In the genomic region with DNA sequence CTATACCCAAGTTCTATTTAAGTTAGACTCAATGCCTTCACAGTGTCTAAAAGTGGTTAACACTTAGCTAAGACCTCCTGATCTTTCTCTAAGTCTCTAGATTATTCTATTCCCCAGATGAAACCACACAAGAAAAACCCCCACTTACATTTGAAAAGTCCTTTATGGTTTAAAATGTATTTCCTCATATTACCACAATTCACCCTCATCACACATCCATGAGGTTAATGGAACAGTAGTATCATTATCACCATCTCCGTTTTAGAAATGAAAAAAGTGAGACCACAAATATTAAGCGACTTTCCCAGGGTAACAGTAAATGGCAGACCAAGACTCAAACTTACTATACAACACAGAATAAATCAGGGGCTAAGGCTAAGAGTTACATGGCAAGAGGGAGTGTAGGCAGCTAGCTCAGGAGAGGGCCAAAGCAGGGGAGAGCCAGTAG, we compare ENCODE assay signal across 1 cellular context.
A peak's percentile ranks its signal among the peaks of the same experiment; 100 is the strongest.
TF ChIP-seq lines count a peak whose summit lies in the region.

No MANE protein-coding gene starts in this region.

TF ChIP-seq in GM12878, 131 proteins besides CTCF, POLR2A, EP300 and RAD21 (continued from another document):
- TF ChIP-seq BMI1 (IDR thresholded peaks at IDR 0.05; ENCODE audit: borderline replicate concordance): peak; percentile 74; the same call in 1 of the 2 replicates
- no peak for TF ChIP-seq E2F8 (IDR thresholded peaks at IDR 0.05; ENCODE audit: low read depth, partially characterized antibody)
- TF ChIP-seq YY1 (IDR thresholded peaks at IDR 0.05; ENCODE audit: low read depth, low read length): no peak
- TF ChIP-seq IKZF2 (IDR thresholded peaks at IDR 0.05): peak; percentile 89 to 91; a peak in 3 of 4 replicates
- no peak for TF ChIP-seq RB1 (IDR thresholded peaks at IDR 0.05; ENCODE audit: borderline replicate concordance)
- no peak; the same call in 1 of the 2 replicates for TF ChIP-seq BACH1 (IDR thresholded peaks at IDR 0.05; ENCODE audit: borderline replicate concordance)
- peak; percentile 87 for TF ChIP-seq NBN (IDR thresholded peaks at IDR 0.05)
- TF ChIP-seq KDM1A (IDR thresholded peaks at IDR 0.05; ENCODE audit: borderline replicate concordance): no peak
- TF ChIP-seq TCF7 (IDR thresholded peaks at IDR 0.05; ENCODE audit: borderline replicate concordance): no peak
- TF ChIP-seq CHD2 (IDR thresholded peaks at IDR 0.05; ENCODE audit: borderline replicate concordance, low read depth, low read length): no peak
- peak; percentile 48; the same call in 1 of the 2 replicates for TF ChIP-seq ZNF217 (IDR thresholded peaks at IDR 0.05)
- TF ChIP-seq IRF4 (IDR thresholded peaks at IDR 0.05; ENCODE audit: low read depth, low read length): no peak
- no peak for TF ChIP-seq REST (IDR thresholded peaks at IDR 0.05; ENCODE audit: low read depth, low read length)
- TF ChIP-seq, protein P1, sequence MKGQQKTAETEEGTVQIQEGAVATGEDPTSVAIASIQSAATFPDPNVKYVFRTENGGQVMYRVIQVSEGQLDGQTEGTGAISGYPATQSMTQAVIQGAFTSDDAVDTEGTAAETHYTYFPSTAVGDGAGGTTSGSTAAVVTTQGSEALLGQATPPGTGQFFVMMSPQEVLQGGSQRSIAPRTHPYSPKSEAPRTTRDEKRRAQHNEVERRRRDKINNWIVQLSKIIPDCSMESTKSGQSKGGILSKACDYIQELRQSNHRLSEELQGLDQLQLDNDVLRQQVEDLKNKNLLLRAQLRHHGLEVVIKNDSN (IDR thresholded peaks at IDR 0.05; ENCODE audit: borderline replicate concordance, extremely low read length, insufficient read depth, low read depth, low read length): no peak
- TF ChIP-seq RUNX3 (IDR thresholded peaks at IDR 0.05; ENCODE audit: low read length): peak; percentile 85
- TF ChIP-seq, protein P2, sequence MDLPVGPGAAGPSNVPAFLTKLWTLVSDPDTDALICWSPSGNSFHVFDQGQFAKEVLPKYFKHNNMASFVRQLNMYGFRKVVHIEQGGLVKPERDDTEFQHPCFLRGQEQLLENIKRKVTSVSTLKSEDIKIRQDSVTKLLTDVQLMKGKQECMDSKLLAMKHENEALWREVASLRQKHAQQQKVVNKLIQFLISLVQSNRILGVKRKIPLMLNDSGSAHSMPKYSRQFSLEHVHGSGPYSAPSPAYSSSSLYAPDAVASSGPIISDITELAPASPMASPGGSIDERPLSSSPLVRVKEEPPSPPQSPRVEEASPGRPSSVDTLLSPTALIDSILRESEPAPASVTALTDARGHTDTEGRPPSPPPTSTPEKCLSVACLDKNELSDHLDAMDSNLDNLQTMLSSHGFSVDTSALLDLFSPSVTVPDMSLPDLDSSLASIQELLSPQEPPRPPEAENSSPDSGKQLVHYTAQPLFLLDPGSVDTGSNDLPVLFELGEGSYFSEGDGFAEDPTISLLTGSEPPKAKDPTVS (IDR thresholded peaks at IDR 0.05; ENCODE audit: low read depth, low read length): peak; percentile 97
- no peak for TF ChIP-seq YBX1 (IDR thresholded peaks at IDR 0.05)
- TF ChIP-seq ATF2 (IDR thresholded peaks at IDR 0.05; ENCODE audit: low read length): no peak
- no peak for TF ChIP-seq SP1 (IDR thresholded peaks at IDR 0.05; ENCODE audit: low read depth, low read length)
- TF ChIP-seq GATAD2B (conservative IDR thresholded peaks at IDR 0.05; ENCODE audit: low read depth): 0 out of 2 replicates have a peak, but pooled peaks have one; percentile 31
- TF ChIP-seq, protein P3, sequence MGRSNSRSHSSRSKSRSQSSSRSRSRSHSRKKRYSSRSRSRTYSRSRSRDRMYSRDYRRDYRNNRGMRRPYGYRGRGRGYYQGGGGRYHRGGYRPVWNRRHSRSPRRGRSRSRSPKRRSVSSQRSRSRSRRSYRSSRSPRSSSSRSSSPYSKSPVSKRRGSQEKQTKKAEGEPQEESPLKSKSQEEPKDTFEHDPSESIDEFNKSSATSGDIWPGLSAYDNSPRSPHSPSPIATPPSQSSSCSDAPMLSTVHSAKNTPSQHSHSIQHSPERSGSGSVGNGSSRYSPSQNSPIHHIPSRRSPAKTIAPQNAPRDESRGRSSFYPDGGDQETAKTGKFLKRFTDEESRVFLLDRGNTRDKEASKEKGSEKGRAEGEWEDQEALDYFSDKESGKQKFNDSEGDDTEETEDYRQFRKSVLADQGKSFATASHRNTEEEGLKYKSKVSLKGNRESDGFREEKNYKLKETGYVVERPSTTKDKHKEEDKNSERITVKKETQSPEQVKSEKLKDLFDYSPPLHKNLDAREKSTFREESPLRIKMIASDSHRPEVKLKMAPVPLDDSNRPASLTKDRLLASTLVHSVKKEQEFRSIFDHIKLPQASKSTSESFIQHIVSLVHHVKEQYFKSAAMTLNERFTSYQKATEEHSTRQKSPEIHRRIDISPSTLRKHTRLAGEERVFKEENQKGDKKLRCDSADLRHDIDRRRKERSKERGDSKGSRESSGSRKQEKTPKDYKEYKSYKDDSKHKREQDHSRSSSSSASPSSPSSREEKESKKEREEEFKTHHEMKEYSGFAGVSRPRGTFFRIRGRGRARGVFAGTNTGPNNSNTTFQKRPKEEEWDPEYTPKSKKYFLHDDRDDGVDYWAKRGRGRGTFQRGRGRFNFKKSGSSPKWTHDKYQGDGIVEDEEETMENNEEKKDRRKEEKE (IDR thresholded peaks at IDR 0.05): no peak
- TF ChIP-seq NFYA (IDR thresholded peaks at IDR 0.05; ENCODE audit: borderline replicate concordance, low read depth, low read length): no peak
- no peak for TF ChIP-seq NR2C2 (IDR thresholded peaks at IDR 0.05; ENCODE audit: borderline replicate concordance, control insufficient read depth, insufficient read length, low read depth)
- TF ChIP-seq SRF (IDR thresholded peaks at IDR 0.05; ENCODE audit: low read depth in 2 of 2, low read length in 2 of 2): no peak
- no peak for TF ChIP-seq EED (IDR thresholded peaks at IDR 0.05; ENCODE audit: low read depth)
- no peak for TF ChIP-seq PML (IDR thresholded peaks at IDR 0.05; ENCODE audit: low read length)
- TF ChIP-seq STAT1 (conservative IDR thresholded peaks at IDR 0.05): no peak
- TF ChIP-seq SMARCA5 (IDR thresholded peaks at IDR 0.05): no peak
- peak; percentile 69 for TF ChIP-seq IKZF1 (conservative IDR thresholded peaks at IDR 0.05)
- no peak for TF ChIP-seq BCL11A (IDR thresholded peaks at IDR 0.05; ENCODE audit: low read depth, low read length)
- TF ChIP-seq, protein P4, sequence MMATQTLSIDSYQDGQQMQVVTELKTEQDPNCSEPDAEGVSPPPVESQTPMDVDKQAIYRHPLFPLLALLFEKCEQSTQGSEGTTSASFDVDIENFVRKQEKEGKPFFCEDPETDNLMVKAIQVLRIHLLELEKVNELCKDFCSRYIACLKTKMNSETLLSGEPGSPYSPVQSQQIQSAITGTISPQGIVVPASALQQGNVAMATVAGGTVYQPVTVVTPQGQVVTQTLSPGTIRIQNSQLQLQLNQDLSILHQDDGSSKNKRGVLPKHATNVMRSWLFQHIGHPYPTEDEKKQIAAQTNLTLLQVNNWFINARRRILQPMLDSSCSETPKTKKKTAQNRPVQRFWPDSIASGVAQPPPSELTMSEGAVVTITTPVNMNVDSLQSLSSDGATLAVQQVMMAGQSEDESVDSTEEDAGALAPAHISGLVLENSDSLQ (IDR thresholded peaks at IDR 0.05): no peak
- 0 out of 2 replicates have a peak, but pooled peaks have one; percentile 7 for TF ChIP-seq ZNF24 (IDR thresholded peaks at IDR 0.05)
- no peak for TF ChIP-seq IRF5 (IDR thresholded peaks at IDR 0.05; ENCODE audit: borderline replicate concordance)
- no peak for TF ChIP-seq HDGF (IDR thresholded peaks at IDR 0.05)
- TF ChIP-seq ESRRA (IDR thresholded peaks at IDR 0.05; ENCODE audit: low read length): no peak
- no peak for TF ChIP-seq STAT3 (IDR thresholded peaks at IDR 0.05; ENCODE audit: low read depth, low read length)
- TF ChIP-seq MTA2 (IDR thresholded peaks at IDR 0.05; ENCODE audit: low read depth): peak; percentile 96
- TF ChIP-seq NFIC (IDR thresholded peaks at IDR 0.05; ENCODE audit: low read depth, low read length): peak; percentile 44; the same call in 1 of the 2 replicates
- no peak for TF ChIP-seq SIN3A (IDR thresholded peaks at IDR 0.05; ENCODE audit: low read depth, low read length)
- TF ChIP-seq SREBF2 (IDR thresholded peaks at IDR 0.05; ENCODE audit: low read length): no peak
- no peak for TF ChIP-seq POLR2AphosphoS5 (IDR thresholded peaks at IDR 0.05; ENCODE audit: low read length)
- no peak; the same call in 1 of the 2 replicates for TF ChIP-seq TBL1XR1 (IDR thresholded peaks at IDR 0.05; ENCODE audit: low read depth, low read length)
